ENCODE assay signal across 8 cellular contexts in genomic region chr5:172641359-172642045, GRCh38. TPM values are rescaled to one million over a fixed set of nuclear protein-coding genes. Genes with fewer than 3 reads are reported as not detected.
DNase-seq lines count a peak whose midpoint lies in the region; ATAC-seq and TF ChIP-seq lines count a peak whose summit lies in the region.

No MANE protein-coding gene starts in this region.

- H4K20me1 ChIP-seq in PC-3 (ENCODE audit: low read length): no peaks in the 10 kb centered on the region
- no peaks in the 10 kb centered on the region for H4K20me1 ChIP-seq in neural cell (ENCODE audit: insufficient read depth)

- H3K36me3 ChIP-seq in PC-3 (ENCODE audit: low read depth, low read length) (no peaks in the 10 kb centered on the region), neural cell (ENCODE audit: insufficient read depth, low read length) (no peaks in the 10 kb centered on the region)

- CTCF ChIA-PET in PC-3 (lab: Charles Lee): no interaction called here

- H3K9me2 ChIP-seq in PC-3 (replicated peaks; ENCODE audit: low read length) (no peaks in the 10 kb centered on the region), neural cell (ENCODE audit: insufficient read depth, low read length) (no peaks in the 10 kb centered on the region)

- no TSS peak for BruUV-seq in PC-3 (replicated peaks; lab: Mats Ljungman, UMichigan)

- DNase-seq in T-helper 1 cell (no peak), PC-3 (no peak), epithelial cell of esophagus (ENCODE audit: low read depth) (no peak), DMS79 treated with DMSO at 0.1 percent for 48 hours (lab: John Stamatoyannopoulos, UW) (no peak), UCSD-AML1 (lab: John Stamatoyannopoulos, UW; ENCODE audit: unreplicated experiment) (no peak)

- peaks cover 57% of the 10 kb centered on the region for H3K27me3 Mint-ChIP-seq in T-helper 1 cell treated with Interleukin-12 subunit alpha and Interleukin-12 subunit beta and Interleukin-4 antibody, amounts not matched to agents 30 μg/mL and 1 μg/mL, for 36 hours (ENCODE audit: low read depth)

- H3K9me3 Mint-ChIP-seq in T-helper 1 cell treated with Interleukin-12 subunit alpha and Interleukin-12 subunit beta and Interleukin-4 antibody, amounts not matched to agents 30 μg/mL and 1 μg/mL, for 36 hours: no peaks in the 10 kb centered on the region

- no peak for TF ChIP-seq CTCF in PC-3 (conservative IDR thresholded peaks at IDR 0.05; ENCODE audit: low read depth, low read length)
- TF ChIP-seq CTCF in epithelial cell of esophagus (IDR thresholded peaks at IDR 0.05; ENCODE audit: insufficient read depth, low read depth, low read length, missing control alignments): peak; percentile 8
- TF ChIP-seq CTCF in neural cell (IDR thresholded peaks at IDR 0.05; ENCODE audit: poor library complexity, severe bottlenecking): peak; percentile 73

- TF ChIP-seq EP300 in neural cell (conservative IDR thresholded peaks at IDR 0.05; ENCODE audit: poor library complexity, severe bottlenecking): no peak

- H3K27me3 ChIP-seq in PC-3 (ENCODE audit: low read length): peaks cover 9% of the 10 kb centered on the region; the same call in 1 of the 2 replicates
- H3K27me3 ChIP-seq in neural cell (ENCODE audit: insufficient read depth, low read depth, low read length): no peaks in the 10 kb centered on the region

- H3F3A ChIP-seq in PC-3 (ENCODE audit: low read length, unreplicated experiment): no peaks in the 10 kb centered on the region
- no peaks in the 10 kb centered on the region for H3F3A ChIP-seq in neural cell (ENCODE audit: insufficient read depth, low read length, poor library complexity, severe bottlenecking)

- H2AFZ ChIP-seq in PC-3 (ENCODE audit: low read length) (peak overlapping the region; percentile 99), neural cell (ENCODE audit: low read depth, low read length) (peak overlapping the region; percentile 91)

- H3K27ac ChIP-seq in PC-3 (ENCODE audit: low read length) (no peak overlapping the region), neural cell (ENCODE audit: low read length) (peak overlapping the region; percentile 58)

- H3K4me3 ChIP-seq in PC-3 (ENCODE audit: low read length) (peak overlapping the region; percentile 76), epithelial cell of esophagus (ENCODE audit: low read length) (peak overlapping the region; percentile 55), neural cell (ENCODE audit: low read length) (peak overlapping the region; percentile 96)

- H3K9me3 ChIP-seq in PC-3 (ENCODE audit: low read length): no peaks in the 10 kb centered on the region
- H3K9me3 ChIP-seq in neural cell (ENCODE audit: low read length): no peaks in the 10 kb centered on the region

- intact Hi-C loops in PC-3 (cut with micrococcal nuclease): no loop called here

- peaks cover 14% of the 10 kb centered on the region for H3K4me1 Mint-ChIP-seq in T-helper 1 cell treated with Interleukin-12 subunit alpha and Interleukin-12 subunit beta and Interleukin-4 antibody, amounts not matched to agents 30 μg/mL and 1 μg/mL, for 36 hours (ENCODE audit: low read depth)

- H3K36me3 Mint-ChIP-seq in T-helper 1 cell treated with Interleukin-12 subunit alpha and Interleukin-12 subunit beta and Interleukin-4 antibody, amounts not matched to agents 30 μg/mL and 1 μg/mL, for 36 hours (ENCODE audit: low read depth): no peaks in the 10 kb centered on the region

- peak overlapping the region; percentile 48 for H3K4me3 Mint-ChIP-seq in T-helper 1 cell treated with Interleukin-12 subunit alpha and Interleukin-12 subunit beta and Interleukin-4 antibody, amounts not matched to agents 30 μg/mL and 1 μg/mL, for 36 hours

- H3K9ac ChIP-seq in PC-3 (ENCODE audit: low read length) (no peak overlapping the region), neural cell (ENCODE audit: low read length) (peak overlapping the region; percentile 89)

- H3K79me2 ChIP-seq in PC-3 (ENCODE audit: low read length): no peaks in the 10 kb centered on the region
- peaks cover 11% of the 10 kb centered on the region for H3K79me2 ChIP-seq in neural cell (replicated peaks; ENCODE audit: insufficient read depth, low read length)

- peak overlapping the region; percentile 94 for H3K4me2 ChIP-seq in PC-3 (ENCODE audit: low read length)
- peak overlapping the region; percentile 53 for H3K4me2 ChIP-seq in neural cell (ENCODE audit: low read length)

- POLR2A ChIA-PET in PC-3 (lab: Charles Lee; ENCODE audit: unreplicated experiment): no interaction called here

- peak; percentile 61 for TF ChIP-seq RAD21 in neural cell (conservative IDR thresholded peaks at IDR 0.05)

- ATAC-seq in PC-3: peak; percentile 48; the same call in 1 of the 2 replicates
- ATAC-seq in HG03175 (IDR thresholded peaks at IDR 0.05; ENCODE audit: unreplicated experiment): no peak

- H3K4me1 ChIP-seq in PC-3 (ENCODE audit: insufficient read depth, low read length): peaks cover 9% of the 10 kb centered on the region

- H3K27ac Mint-ChIP-seq in T-helper 1 cell treated with Interleukin-12 subunit alpha and Interleukin-12 subunit beta and Interleukin-4 antibody, amounts not matched to agents 30 μg/mL and 1 μg/mL, for 36 hours: no peak overlapping the region

TF ChIP-seq in neural cell, 6 proteins besides CTCF, POLR2A, EP300 and RAD21:
- TF ChIP-seq POLR2AphosphoS5 (IDR thresholded peaks at IDR 0.05): no peak
- no peak for TF ChIP-seq EZH2 (IDR thresholded peaks at IDR 0.05; ENCODE audit: borderline replicate concordance, insufficient read depth, low read length, poor library complexity, severe bottlenecking)
- no peak for TF ChIP-seq REST (IDR thresholded peaks at IDR 0.05; ENCODE audit: borderline replicate concordance)
- peak; percentile 74 for TF ChIP-seq SMC3 (conservative IDR thresholded peaks at IDR 0.05; ENCODE audit: poor library complexity)
- TF ChIP-seq TAF1 (IDR thresholded peaks at IDR 0.05; ENCODE audit: low read depth): peak; percentile 30
- peak; percentile 70 for TF ChIP-seq MXI1 (conservative IDR thresholded peaks at IDR 0.05; ENCODE audit: poor library complexity, severe bottlenecking)

RNA-seq across cellular contexts. Expression of gene NEURL1B, which starts 0.4 kb away (rescaled TPM):
- 0.95 and 2.5 TPM in 2 replicates for total RNA-seq in PC-3 (2014; rRNA removed)
- polyA plus RNA-seq in neural cell: 12.7 and 15.7 TPM in 2 replicates
- 25.6 and 26.5 TPM in 2 replicates for polyA minus RNA-seq in neural cell
